Comparison of ENCODE assay signal across 22 cellular contexts in genomic region chr5:56549096-56549886, GRCh38.
"Had no signal": no experiment of that assay in that cellular context is flagged by ENCODE, and none has a peak within 500 bp of the region (broad histone marks: within the 10 kb centered on the region; RNA-seq: fewer than 3 reads in every experiment).

No MANE protein-coding gene starts in this region.

- ATAC-seq: activated CD8-positive, alpha-beta T cell treated with anti-CD3 and anti-CD28 coated beads for 36 hours; activated naive CD8-positive, alpha-beta T cell treated with anti-CD3 and anti-CD28 coated beads, Interleukin-2, amount 50 U/mL, for 24 hours; naive thymus-derived CD8-positive, alpha-beta T cell; stimulated activated effector memory CD8-positive, alpha-beta T cell treated with anti-CD3 and anti-CD28 coated beads, Interleukin-12 subunit alpha, Interleukin-12 subunit beta, amount 100 ng/mL, for 72 hours had no signal

- H3K36me3 ChIP-seq: esophagus squamous epithelium, heart right ventricle, sigmoid colon, thoracic aorta, upper lobe of left lung had no signal

- H3K9me3 ChIP-seq: esophagus squamous epithelium, heart right ventricle, sigmoid colon, thoracic aorta, upper lobe of left lung had no signal

- H3K36me3 Mint-ChIP-seq: activated naive CD4-positive, alpha-beta T cell treated with anti-CD3 and anti-CD28 coated beads, Interleukin-2, amount 10 ng/mL, durations not matched to agents 7 days and 5 days; brain; naive thymus-derived CD8-positive, alpha-beta T cell; stimulated activated effector memory CD8-positive, alpha-beta T cell treated with anti-CD3 and anti-CD28 coated beads, Interleukin-12 subunit alpha, Interleukin-12 subunit beta, amount 100 ng/mL, for 72 hours had no signal

- H3K4me3 ChIP-seq: coronary artery, esophagus squamous epithelium, heart right ventricle, sigmoid colon, thoracic aorta, upper lobe of left lung had no signal

- H3K27ac Mint-ChIP-seq: activated CD4-positive, alpha-beta T cell treated with anti-CD3 and anti-CD28 coated beads, Interleukin-2, amount 10 ng/mL, durations not matched to agents 24 days and 14 days; activated CD8-positive, alpha-beta T cell treated with anti-CD3 and anti-CD28 coated beads for 36 hours; activated naive CD4-positive, alpha-beta T cell treated with anti-CD3 and anti-CD28 coated beads, Interleukin-2, amount 10 ng/mL, durations not matched to agents 7 days and 5 days; activated naive CD8-positive, alpha-beta T cell treated with anti-CD3 and anti-CD28 coated beads, Interleukin-2, amount 50 U/mL, for 24 hours; activated T-cell treated with anti-CD3 and anti-CD28 coated beads, Interleukin-2, amount 50 U/mL, for 24 hours; brain; naive thymus-derived CD8-positive, alpha-beta T cell; stimulated activated effector memory CD8-positive, alpha-beta T cell treated with anti-CD3 and anti-CD28 coated beads, Interleukin-12 subunit alpha, Interleukin-12 subunit beta, amount 100 ng/mL, for 72 hours had no signal

- H3K27me3 Mint-ChIP-seq: activated CD4-positive, alpha-beta T cell treated with anti-CD3 and anti-CD28 coated beads, Interleukin-2, amount 10 ng/mL, durations not matched to agents 24 days and 14 days; activated CD8-positive, alpha-beta T cell treated with anti-CD3 and anti-CD28 coated beads for 36 hours; activated naive CD8-positive, alpha-beta T cell treated with anti-CD3 and anti-CD28 coated beads, Interleukin-2, amount 50 U/mL, for 24 hours; activated T-cell treated with anti-CD3 and anti-CD28 coated beads, Interleukin-2, amount 50 U/mL, for 24 hours; brain; naive thymus-derived CD8-positive, alpha-beta T cell had no signal

- H3K9me3 Mint-ChIP-seq: activated CD8-positive, alpha-beta T cell treated with anti-CD3 and anti-CD28 coated beads for 36 hours; activated naive CD4-positive, alpha-beta T cell treated with anti-CD3 and anti-CD28 coated beads, Interleukin-2, amount 10 ng/mL, durations not matched to agents 7 days and 5 days; activated naive CD8-positive, alpha-beta T cell treated with anti-CD3 and anti-CD28 coated beads, Interleukin-2, amount 50 U/mL, for 24 hours; activated T-cell treated with anti-CD3 and anti-CD28 coated beads, Interleukin-2, amount 50 U/mL, for 24 hours; brain; stimulated activated effector memory CD8-positive, alpha-beta T cell treated with anti-CD3 and anti-CD28 coated beads, Interleukin-12 subunit alpha, Interleukin-12 subunit beta, amount 100 ng/mL, for 72 hours had no signal

- H3K4me3 Mint-ChIP-seq: activated CD4-positive, alpha-beta T cell treated with anti-CD3 and anti-CD28 coated beads, Interleukin-2, amount 10 ng/mL, durations not matched to agents 24 days and 14 days; activated CD8-positive, alpha-beta T cell treated with anti-CD3 and anti-CD28 coated beads for 36 hours; activated naive CD4-positive, alpha-beta T cell treated with anti-CD3 and anti-CD28 coated beads, Interleukin-2, amount 10 ng/mL, durations not matched to agents 7 days and 5 days; activated naive CD8-positive, alpha-beta T cell treated with anti-CD3 and anti-CD28 coated beads, Interleukin-2, amount 50 U/mL, for 24 hours; activated T-cell treated with anti-CD3 and anti-CD28 coated beads, Interleukin-2, amount 50 U/mL, for 24 hours; brain; naive thymus-derived CD8-positive, alpha-beta T cell; stimulated activated effector memory CD8-positive, alpha-beta T cell treated with anti-CD3 and anti-CD28 coated beads, Interleukin-12 subunit alpha, Interleukin-12 subunit beta, amount 100 ng/mL, for 72 hours had no signal

- H3K4me1 Mint-ChIP-seq: activated naive CD8-positive, alpha-beta T cell treated with anti-CD3 and anti-CD28 coated beads, Interleukin-2, amount 50 U/mL, for 24 hours; brain; stimulated activated effector memory CD8-positive, alpha-beta T cell treated with anti-CD3 and anti-CD28 coated beads, Interleukin-12 subunit alpha, Interleukin-12 subunit beta, amount 100 ng/mL, for 72 hours had no signal

- H3K4me1 ChIP-seq: sigmoid colon had no signal

- H3K27me3 ChIP-seq: esophagus squamous epithelium, heart right ventricle, sigmoid colon, upper lobe of left lung had no signal

- H3K27ac ChIP-seq: coronary artery, esophagus squamous epithelium, heart right ventricle, sigmoid colon, thoracic aorta, upper lobe of left lung had no signal

- DNase-seq: activated CD4-positive, alpha-beta T cell treated with anti-CD3 and anti-CD28 coated beads, Interleukin-2, amount 10 ng/mL, durations not matched to agents 24 days and 14 days; activated CD8-positive, alpha-beta T cell treated with anti-CD3 and anti-CD28 coated beads for 36 hours; activated effector memory CD4-positive, alpha-beta T cell treated with Interleukin-2 at 50 U/mL for 16 hours; activated naive CD4-positive, alpha-beta T cell treated with anti-CD3 and anti-CD28 coated beads, Interleukin-2, amount 10 ng/mL, durations not matched to agents 7 days and 5 days; activated naive CD8-positive, alpha-beta T cell treated with anti-CD3 and anti-CD28 coated beads, Interleukin-2, amount 50 U/mL, for 24 hours; activated T-cell treated with anti-CD3 and anti-CD28 coated beads, Interleukin-2, amount 50 U/mL, for 24 hours; anterior cingulate cortex; central memory CD4-positive, alpha-beta T cell; effector CD8-positive, alpha-beta T cell; esophagus squamous epithelium; heart right ventricle; mesendoderm; naive thymus-derived CD8-positive, alpha-beta T cell; sigmoid colon; stimulated activated CD4-positive, alpha-beta T cell treated with anti-CD3 and anti-CD28 coated beads, Interleukin-4, amount 100 ng/mL, for 24 hours; T-helper 1 cell; T1000 had no signal
